In genomic region chr3:98745718-98746117, GRCh38 we compare ENCODE assay signal across 17 cellular contexts. TPM values are rescaled to one million over a fixed set of nuclear protein-coding genes. Genes with fewer than 3 reads are reported as not detected.
"Had no signal": no experiment of that assay in that cellular context is flagged by ENCODE, and none has a peak within 500 bp of the region (broad histone marks: within the 10 kb centered on the region; RNA-seq: fewer than 3 reads in every experiment).

No MANE protein-coding gene starts in this region.

- H3K36me3 ChIP-seq: tibial nerve had no signal

- H3K27ac Mint-ChIP-seq: activated CD8-positive, alpha-beta T cell treated with anti-CD3 and anti-CD28 coated beads for 36 hours; activated naive CD8-positive, alpha-beta T cell treated with anti-CD3 and anti-CD28 coated beads, Interleukin-2, amount 50 U/mL, for 24 hours; activated T-cell treated with anti-CD3 and anti-CD28 coated beads, Interleukin-2, amount 50 U/mL, for 72 hours; immature natural killer cell; stimulated activated effector memory CD8-positive, alpha-beta T cell treated with anti-CD3 and anti-CD28 coated beads, Interleukin-12 subunit alpha, Interleukin-12 subunit beta, amount 100 ng/mL, for 72 hours had no signal

- H3K4me1 ChIP-seq: parathyroid adenoma had no signal

- H3K4me3 Mint-ChIP-seq: activated CD8-positive, alpha-beta T cell treated with anti-CD3 and anti-CD28 coated beads for 36 hours; activated naive CD8-positive, alpha-beta T cell treated with anti-CD3 and anti-CD28 coated beads, Interleukin-2, amount 50 U/mL, for 24 hours; activated T-cell treated with anti-CD3 and anti-CD28 coated beads, Interleukin-2, amount 50 U/mL, for 72 hours; immature natural killer cell; naive B cell; stimulated activated effector memory CD8-positive, alpha-beta T cell treated with anti-CD3 and anti-CD28 coated beads, Interleukin-12 subunit alpha, Interleukin-12 subunit beta, amount 100 ng/mL, for 72 hours had no signal

- H3K4me3 ChIP-seq: lung, tibial nerve had no signal

- H3K4me1 Mint-ChIP-seq: activated naive CD8-positive, alpha-beta T cell treated with anti-CD3 and anti-CD28 coated beads, Interleukin-2, amount 50 U/mL, for 24 hours; immature natural killer cell; naive B cell; stimulated activated effector memory CD8-positive, alpha-beta T cell treated with anti-CD3 and anti-CD28 coated beads, Interleukin-12 subunit alpha, Interleukin-12 subunit beta, amount 100 ng/mL, for 72 hours had no signal

- H3K27me3 ChIP-seq: tibial nerve had no signal

- H3K9me3 Mint-ChIP-seq: activated CD8-positive, alpha-beta T cell treated with anti-CD3 and anti-CD28 coated beads for 36 hours; activated naive CD8-positive, alpha-beta T cell treated with anti-CD3 and anti-CD28 coated beads, Interleukin-2, amount 50 U/mL, for 24 hours; activated T-cell treated with anti-CD3 and anti-CD28 coated beads, Interleukin-2, amount 50 U/mL, for 72 hours; naive B cell; stimulated activated effector memory CD8-positive, alpha-beta T cell treated with anti-CD3 and anti-CD28 coated beads, Interleukin-12 subunit alpha, Interleukin-12 subunit beta, amount 100 ng/mL, for 72 hours had no signal

- H3K36me3 Mint-ChIP-seq: immature natural killer cell; naive B cell; stimulated activated effector memory CD8-positive, alpha-beta T cell treated with anti-CD3 and anti-CD28 coated beads, Interleukin-12 subunit alpha, Interleukin-12 subunit beta, amount 100 ng/mL, for 72 hours had no signal

- ATAC-seq: activated CD8-positive, alpha-beta T cell treated with anti-CD3 and anti-CD28 coated beads for 36 hours; activated naive CD8-positive, alpha-beta T cell treated with anti-CD3 and anti-CD28 coated beads, Interleukin-2, amount 50 U/mL, for 24 hours; activated T-cell treated with anti-CD3 and anti-CD28 coated beads, Interleukin-2, amount 50 U/mL, for 72 hours; esophagus mucosa; stimulated activated effector memory CD8-positive, alpha-beta T cell treated with anti-CD3 and anti-CD28 coated beads, Interleukin-12 subunit alpha, Interleukin-12 subunit beta, amount 100 ng/mL, for 72 hours had no signal

- DNase-seq: activated CD4-positive, alpha-beta T cell treated with anti-CD3 and anti-CD28 coated beads for 4 hours; activated CD8-positive, alpha-beta memory T cell treated with anti-CD3 and anti-CD28 coated beads, Interleukin-2, amount 50 U/mL, for 4 hours; activated CD8-positive, alpha-beta T cell treated with anti-CD3 and anti-CD28 coated beads for 36 hours; activated naive CD8-positive, alpha-beta T cell treated with anti-CD3 and anti-CD28 coated beads, Interleukin-2, amount 50 U/mL, for 24 hours; activated T-cell treated with anti-CD3 and anti-CD28 coated beads, Interleukin-2, amount 50 U/mL, for 72 hours; immature natural killer cell; midbrain; naive B cell; retina; small intestine; T-helper 9 cell had no signal

- H3K9me3 ChIP-seq: tibial nerve had no signal

- H3K27ac ChIP-seq: parathyroid adenoma, VCaP had no signal

RNA-seq across cellular contexts. Expression of gene ST3GAL6, which starts 17.4 kb away (rescaled TPM):
- total RNA-seq: activated CD8-positive, alpha-beta T cell treated with anti-CD3 and anti-CD28 coated beads for 36 hours had no signal
